26 cellular contexts compared by ENCODE assay signal in the genomic region with DNA sequence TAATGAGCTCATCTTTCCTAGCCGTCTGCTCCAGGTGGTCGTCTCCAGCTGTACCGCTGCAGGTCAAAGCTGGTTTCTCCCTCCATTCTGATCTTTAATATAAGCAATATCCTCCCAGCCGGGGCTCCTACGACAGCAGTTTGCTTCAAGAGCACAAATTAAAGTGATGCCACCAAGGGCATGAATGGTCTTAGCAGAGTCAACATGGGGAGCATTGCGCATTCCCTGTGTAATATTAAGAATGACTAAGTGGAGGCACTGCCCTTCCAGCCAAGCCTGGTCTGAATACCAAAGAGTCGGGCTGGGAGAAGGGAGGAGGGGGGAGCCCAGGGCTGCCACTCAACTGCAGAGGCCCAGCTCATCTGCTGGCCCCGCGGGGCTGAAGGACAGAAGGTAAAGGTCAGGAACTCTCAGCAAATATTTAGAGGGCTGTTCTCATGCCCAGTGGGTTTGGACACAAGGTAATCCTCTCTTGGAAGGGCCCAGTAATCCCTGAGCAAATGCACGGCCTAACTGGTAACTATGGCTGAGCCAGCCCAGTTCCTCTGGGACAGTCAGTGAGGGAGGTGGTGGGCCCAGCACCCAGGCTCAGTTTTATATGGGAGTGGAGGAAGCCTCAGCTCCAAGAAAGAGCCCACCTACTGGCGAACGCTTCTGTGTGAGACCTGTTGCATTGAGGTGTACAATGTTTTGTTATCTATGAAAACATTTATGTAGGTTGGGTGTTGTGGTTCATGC.
"Had no signal": no experiment of that assay in that cellular context is flagged by ENCODE, and none has a peak within 500 bp of the region (broad histone marks: within the 10 kb centered on the region; RNA-seq: fewer than 3 reads in every experiment).

No MANE protein-coding gene starts in this region.

- H3K4me3 Mint-ChIP-seq: activated CD4-positive, alpha-beta memory T cell treated with anti-CD3 and anti-CD28 coated beads for 36 hours; activated CD4-positive, alpha-beta T cell treated with anti-CD3 and anti-CD28 coated beads, Interleukin-2, amount 10 ng/mL, durations not matched to agents 24 days and 14 days; activated naive CD4-positive, alpha-beta T cell treated with anti-CD3 and anti-CD28 coated beads, Interleukin-2, amount 10 ng/mL, durations not matched to agents 7 days and 5 days; activated naive CD8-positive, alpha-beta T cell treated with anti-CD3 and anti-CD28 coated beads, Interleukin-2, amount 10 ng/mL, durations not matched to agents 7 days and 5 days; immature natural killer cell; natural killer cell; stimulated activated naive B cell treated with anti-CD40 and anti-IgM and Interleukin-4, amounts not matched to agents 10 μg/mL and 1 μg/mL and 100 μg/mL, for 72 hours had no signal

- H3K4me1 ChIP-seq: gastroesophageal sphincter, stomach, tibial artery had no signal

- H3K27ac ChIP-seq: brain microvascular endothelial cell, gastroesophageal sphincter, neutrophil, stomach, tibial artery, VCaP had no signal

- H3K36me3 ChIP-seq: brain microvascular endothelial cell, gastroesophageal sphincter, neutrophil, stomach, tibial artery had no signal

- H3K4me1 Mint-ChIP-seq: activated CD4-positive, alpha-beta T cell treated with anti-CD3 and anti-CD28 coated beads, Interleukin-2, amount 10 ng/mL, durations not matched to agents 24 days and 14 days; activated naive CD4-positive, alpha-beta T cell treated with anti-CD3 and anti-CD28 coated beads, Interleukin-2, amount 10 ng/mL, durations not matched to agents 7 days and 5 days; activated naive CD8-positive, alpha-beta T cell treated with anti-CD3 and anti-CD28 coated beads, Interleukin-2, amount 10 ng/mL, durations not matched to agents 7 days and 5 days; immature natural killer cell; natural killer cell; stimulated activated naive B cell treated with anti-CD40 and anti-IgM and Interleukin-4, amounts not matched to agents 10 μg/mL and 1 μg/mL and 100 μg/mL, for 72 hours had no signal

- DNase-seq: activated CD4-positive, alpha-beta memory T cell treated with anti-CD3 and anti-CD28 coated beads for 36 hours; activated CD4-positive, alpha-beta T cell treated with anti-CD3 and anti-CD28 coated beads, Interleukin-2, amount 10 ng/mL, durations not matched to agents 24 days and 14 days; activated CD4-positive, CD25-positive, alpha-beta regulatory T cell treated with anti-CD3 and anti-CD28 coated beads, Interleukin-2, amount 50 U/mL, for 72 hours; activated CD8-positive, alpha-beta memory T cell treated with anti-CD3 and anti-CD28 coated beads, Interleukin-2, amount 50 U/mL, for 4 hours; activated gamma-delta T cell; activated naive CD4-positive, alpha-beta T cell treated with anti-CD3 and anti-CD28 coated beads, Interleukin-2, amount 10 ng/mL, durations not matched to agents 7 days and 5 days; activated naive CD8-positive, alpha-beta T cell treated with anti-CD3 and anti-CD28 coated beads, Interleukin-2, amount 10 ng/mL, durations not matched to agents 7 days and 5 days; activated T-cell treated with anti-CD3 and anti-CD28 coated beads, Interleukin-2, amount 50 U/mL, for 1 hour; amniotic stem cell; brain microvascular endothelial cell; head of caudate nucleus; hypothalamus; immature natural killer cell; mesendoderm; natural killer cell; stimulated activated CD4-positive, alpha-beta T cell treated with anti-CD3 and anti-CD28 coated beads, Interleukin-15, amount 100 ng/mL, for 24 hours; stimulated activated CD4-positive, alpha-beta T cell treated with anti-CD3 and anti-CD28 coated beads, Interleukin-2, amount 100 ng/mL, for 24 hours; stimulated activated naive B cell treated with anti-CD40 and anti-IgM and Interleukin-4, amounts not matched to agents 10 μg/mL and 1 μg/mL and 100 μg/mL, for 72 hours; stomach; tibial artery had no signal

- H3K9me3 ChIP-seq: gastroesophageal sphincter, neutrophil, stomach, tibial artery had no signal

- H3K9me3 Mint-ChIP-seq: activated CD4-positive, alpha-beta memory T cell treated with anti-CD3 and anti-CD28 coated beads for 36 hours; activated CD4-positive, alpha-beta T cell treated with anti-CD3 and anti-CD28 coated beads, Interleukin-2, amount 10 ng/mL, durations not matched to agents 24 days and 14 days; activated naive CD4-positive, alpha-beta T cell treated with anti-CD3 and anti-CD28 coated beads, Interleukin-2, amount 10 ng/mL, durations not matched to agents 7 days and 5 days; activated naive CD8-positive, alpha-beta T cell treated with anti-CD3 and anti-CD28 coated beads, Interleukin-2, amount 10 ng/mL, durations not matched to agents 7 days and 5 days; immature natural killer cell; natural killer cell; stimulated activated naive B cell treated with anti-CD40 and anti-IgM and Interleukin-4, amounts not matched to agents 10 μg/mL and 1 μg/mL and 100 μg/mL, for 72 hours had no signal

- H3K27me3 Mint-ChIP-seq: activated CD4-positive, alpha-beta memory T cell treated with anti-CD3 and anti-CD28 coated beads for 36 hours; activated CD4-positive, alpha-beta T cell treated with anti-CD3 and anti-CD28 coated beads, Interleukin-2, amount 10 ng/mL, durations not matched to agents 24 days and 14 days had no signal

- H3K4me3 ChIP-seq: gastroesophageal sphincter, lung, smooth muscle cell, stomach, tibial artery had no signal

- H3K4me2 ChIP-seq: smooth muscle cell had no signal

- ATAC-seq: gastroesophageal sphincter; natural killer cell; sciatic nerve; stimulated activated naive B cell treated with anti-CD40 and anti-IgM and Interleukin-4, amounts not matched to agents 10 μg/mL and 1 μg/mL and 100 μg/mL, for 72 hours had no signal

- H3K36me3 Mint-ChIP-seq: activated CD4-positive, alpha-beta memory T cell treated with anti-CD3 and anti-CD28 coated beads for 36 hours; activated naive CD4-positive, alpha-beta T cell treated with anti-CD3 and anti-CD28 coated beads, Interleukin-2, amount 10 ng/mL, durations not matched to agents 7 days and 5 days; activated naive CD8-positive, alpha-beta T cell treated with anti-CD3 and anti-CD28 coated beads, Interleukin-2, amount 10 ng/mL, durations not matched to agents 7 days and 5 days; immature natural killer cell; natural killer cell; stimulated activated naive B cell treated with anti-CD40 and anti-IgM and Interleukin-4, amounts not matched to agents 10 μg/mL and 1 μg/mL and 100 μg/mL, for 72 hours had no signal

- H3K27ac Mint-ChIP-seq: activated CD4-positive, alpha-beta memory T cell treated with anti-CD3 and anti-CD28 coated beads for 36 hours; activated CD4-positive, alpha-beta T cell treated with anti-CD3 and anti-CD28 coated beads, Interleukin-2, amount 10 ng/mL, durations not matched to agents 24 days and 14 days; activated naive CD4-positive, alpha-beta T cell treated with anti-CD3 and anti-CD28 coated beads, Interleukin-2, amount 10 ng/mL, durations not matched to agents 7 days and 5 days; activated naive CD8-positive, alpha-beta T cell treated with anti-CD3 and anti-CD28 coated beads, Interleukin-2, amount 10 ng/mL, durations not matched to agents 7 days and 5 days; immature natural killer cell; natural killer cell; stimulated activated naive B cell treated with anti-CD40 and anti-IgM and Interleukin-4, amounts not matched to agents 10 μg/mL and 1 μg/mL and 100 μg/mL, for 72 hours had no signal

- H3K27me3 ChIP-seq: neutrophil, stomach had no signal
